ENCODE assay signal across 9 cellular contexts in genomic region chr2:110993557-110994231, GRCh38.
DNase-seq lines count a peak whose midpoint lies in the region; ATAC-seq and TF ChIP-seq lines count a peak whose summit lies in the region.
"Had no signal": no experiment of that assay in that cellular context is flagged by ENCODE, and none has a peak within 500 bp of the region (broad histone marks: within the 10 kb centered on the region; RNA-seq: fewer than 3 reads in every experiment).

No MANE protein-coding gene starts in this region.

- intact Hi-C loops in A673 (cut with micrococcal nuclease; ENCODE audit: unreplicated experiment), result no loop called here

- TF ChIP-seq POLR2A in Peyer's patch (IDR thresholded peaks at IDR 0.05), result no peak

- no peak overlapping the region for H3K4me3 ChIP-seq in A673 (ENCODE audit: low read depth, low read length, poor library complexity, severe bottlenecking)
- H3K4me3 ChIP-seq in Peyer's patch, result no peak overlapping the region

- H3K36me3 ChIP-seq in A673 (ENCODE audit: insufficient read depth, low read length, poor library complexity, severe bottlenecking), result no peaks in the 10 kb centered on the region
- H3K36me3 ChIP-seq in Peyer's patch, result no peaks in the 10 kb centered on the region

- H3K27me3 ChIP-seq in A673 (replicated peaks; ENCODE audit: insufficient read depth, low read depth, low read length, poor library complexity) (peaks cover 45% of the 10 kb centered on the region), Peyer's patch (no peaks in the 10 kb centered on the region)

- H3K27ac ChIP-seq in A673 (ENCODE audit: low read depth, low read length, poor library complexity, severe bottlenecking) (no peak overlapping the region), Peyer's patch (no peak overlapping the region)

- H3K4me1 ChIP-seq in A673 (ENCODE audit: insufficient read depth, low read length, poor library complexity, severe bottlenecking), result no peaks in the 10 kb centered on the region
- peaks cover 0 to 18% (median 0%) of the 10 kb centered on the region in 4 donors for H3K4me1 ChIP-seq in Peyer's patch

- peak; percentile 23 for DNase-seq in A673 (ENCODE audit: low spot score)
- peak; percentile 65 for DNase-seq in DMS53 treated with DMSO at 0.1 percent for 48 hours (lab: John Stamatoyannopoulos, UW; ENCODE audit: unreplicated experiment)
- peak in 2 of 3 donors; percentile 23 to 52 for DNase-seq in Peyer's patch
- peak; percentile 59 for DNase-seq in islet precursor cell
- DNase-seq in NCI-H2029 treated with DMSO at 0.1 percent for 48 hours (lab: John Stamatoyannopoulos, UW), result no peak
- DNase-seq: activated CD4-positive, alpha-beta T cell treated with anti-CD3 and anti-CD28 coated beads, Interleukin-2, amount 50 U/mL, for 1 hour had no signal

- no peak for ATAC-seq in HG02870 (IDR thresholded peaks at IDR 0.05; ENCODE audit: unreplicated experiment)
- ATAC-seq in GM18870 (IDR thresholded peaks at IDR 0.05; ENCODE audit: unreplicated experiment), result no peak
- ATAC-seq in HG03571 (IDR thresholded peaks at IDR 0.05; ENCODE audit: unreplicated experiment), result no peak

- H3K9me3 ChIP-seq in A673 (ENCODE audit: low read depth, low read length, poor library complexity, severe bottlenecking), result no peaks in the 10 kb centered on the region
- no peaks in the 10 kb centered on the region for H3K9me3 ChIP-seq in Peyer's patch

- CTCF ChIA-PET in A673 (lab: Charles Lee), result no interaction called here

- no TSS peak for BruUV-seq in A673 (replicated peaks; lab: Mats Ljungman, UMichigan)

- TF ChIP-seq CTCF in A673 (conservative IDR thresholded peaks at IDR 0.05; ENCODE audit: low read depth, low read length), result no peak
- TF ChIP-seq CTCF in Peyer's patch (IDR thresholded peaks at IDR 0.05), result no peak

- POLR2A ChIA-PET in A673 (lab: Charles Lee; ENCODE audit: low non-redundant PET), result no interaction called here
